Comparison of ENCODE assay signal across 28 cellular contexts in the genomic region with DNA sequence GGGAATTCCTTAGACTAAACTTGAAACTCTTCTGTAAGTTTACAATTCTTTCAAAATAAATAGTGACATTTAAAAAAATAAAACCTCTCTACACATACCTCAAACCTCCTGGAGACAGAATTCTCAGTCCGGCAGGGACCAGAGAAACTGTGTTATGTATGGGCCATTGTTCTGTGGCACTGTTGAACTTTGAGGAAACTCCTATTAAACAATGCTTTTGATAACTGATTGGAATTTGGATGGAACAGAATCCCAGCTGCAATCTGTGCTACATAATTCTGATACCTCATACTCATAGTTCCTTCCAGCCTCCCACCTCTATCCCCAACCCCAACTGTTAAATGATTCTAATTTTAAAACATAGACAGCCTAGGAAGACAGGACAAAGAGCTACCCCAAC.
DNase-seq lines count a peak whose midpoint lies in the region; ATAC-seq, FAIRE-seq and TF ChIP-seq lines count a peak whose summit lies in the region.
"Had no signal": no experiment of that assay in that cellular context is flagged by ENCODE, and none has a peak within 500 bp of the region (broad histone marks: within the 10 kb centered on the region; RNA-seq: fewer than 3 reads in every experiment).

No MANE protein-coding gene starts in this region.

- H2AFZ ChIP-seq in GM12878 (ENCODE audit: control insufficient read depth, low read depth, low read length) (no peak overlapping the region), neural progenitor cell (replicated peaks) (no peak overlapping the region)
- H2AFZ ChIP-seq: GM23248, PC-9 had no signal

- H3K27me3 ChIP-seq in GM12878 (replicated peaks in 1 of 2; ENCODE audit: control insufficient read depth in 2 of 2, insufficient read depth in 2 of 2, low read length in 1 of 2) = no peaks in the 10 kb centered on the region
- H3K27me3 ChIP-seq in neural progenitor cell = no peaks in the 10 kb centered on the region
- H3K27me3 ChIP-seq: BE2C, MG63 had no signal

- FAIRE-seq in GM12878 (lab: Jason Lieb, UNC) = peak; percentile 84
- FAIRE-seq: GM19239 had no signal

- intact Hi-C loops in GM12878 (cut with micrococcal nuclease; ENCODE audit: unreplicated experiment) (no loop called here), posterior cingulate gyrus (cut with DNase I) (no loop called here)

- H3K4me2 ChIP-seq in GM12878 (ENCODE audit: control insufficient read depth, insufficient read depth) = no peak overlapping the region
- H3K4me2 ChIP-seq in neural progenitor cell = peak overlapping the region; percentile 12
- H3K4me2 ChIP-seq: PC-9, SK-N-SH had no signal

- SMC1A ChIA-PET in GM12878 (lab: Charles Lee; ENCODE audit: uncharacterized antibody, unreplicated experiment) = interaction anchor here (1.2 to 1.7 kb wide), 3 partner anchors 9 to 45 kb away, joined by 3 to 10 read pairs (median 7); no protein-coding TSS in a partner anchor

- no peak overlapping the region for H3K4me3 Mint-ChIP-seq in activated T-cell treated with anti-CD3 and anti-CD28 coated beads, Interleukin-2, amount 50 U/mL, for 72 hours
- no peak overlapping the region for H3K4me3 Mint-ChIP-seq in activated T-cell treated with anti-CD3 and anti-CD28 coated beads, Interleukin-2, amount 50 U/mL, for 24 hours
- H3K4me3 Mint-ChIP-seq in neural progenitor cell = no peak overlapping the region
- H3K4me3 Mint-ChIP-seq: CD14-positive monocyte; CD8-positive, alpha-beta memory T cell; H9 had no signal

- H3K79me2 ChIP-seq in GM12878 (ENCODE audit: control insufficient read depth, insufficient read depth, low read length) (no peaks in the 10 kb centered on the region), neural progenitor cell (ENCODE audit: low read depth) (no peaks in the 10 kb centered on the region)

- POLR2A ChIA-PET in GM12878 (lab: Charles Lee) = no interaction called here

- CTCF ChIA-PET in GM12878 (lab: Yijun Ruan, JAX) = interaction anchor here (1.5 kb wide), 1 partner anchor 9 kb away, joined by 12 read pairs; no protein-coding TSS in a partner anchor

- peaks cover 5% of the 10 kb centered on the region for H3K4me1 Mint-ChIP-seq in activated T-cell treated with anti-CD3 and anti-CD28 coated beads, Interleukin-2, amount 50 U/mL, for 72 hours (ENCODE audit: low read depth)
- peaks cover 5% of the 10 kb centered on the region for H3K4me1 Mint-ChIP-seq in activated T-cell treated with anti-CD3 and anti-CD28 coated beads, Interleukin-2, amount 50 U/mL, for 24 hours (ENCODE audit: low read depth)
- peaks cover 34% of the 10 kb centered on the region for H3K4me1 Mint-ChIP-seq in neural progenitor cell
- H3K4me1 Mint-ChIP-seq: CD14-positive monocyte; CD8-positive, alpha-beta memory T cell had no signal

- H3K9ac ChIP-seq in GM12878 (ENCODE audit: control insufficient read depth, insufficient read depth, low read length) (no peak overlapping the region), neural progenitor cell (no peak overlapping the region)
- H3K9ac ChIP-seq: GM23248, SK-N-SH had no signal

- H3K9me3 ChIP-seq in GM12878 (replicated peaks; ENCODE audit: control insufficient read depth, insufficient read depth, low read length) (no peaks in the 10 kb centered on the region), neural progenitor cell (ENCODE audit: low read depth) (no peaks in the 10 kb centered on the region)
- H3K9me3 ChIP-seq: BE2C, MG63, SK-N-SH had no signal

- H3K9me3 Mint-ChIP-seq in activated T-cell treated with anti-CD3 and anti-CD28 coated beads, Interleukin-2, amount 50 U/mL, for 72 hours = no peaks in the 10 kb centered on the region
- no peaks in the 10 kb centered on the region for H3K9me3 Mint-ChIP-seq in activated T-cell treated with anti-CD3 and anti-CD28 coated beads, Interleukin-2, amount 50 U/mL, for 24 hours
- H3K9me3 Mint-ChIP-seq in neural progenitor cell = no peaks in the 10 kb centered on the region
- H3K9me3 Mint-ChIP-seq: CD14-positive monocyte; CD8-positive, alpha-beta memory T cell; H9 had no signal

- H3F3A ChIP-seq in neural progenitor cell (ENCODE audit: low read depth) = no peaks in the 10 kb centered on the region

- ATAC-seq in activated T-cell treated with anti-CD3 and anti-CD28 coated beads, Interleukin-2, amount 50 U/mL, for 72 hours (replicated peaks in 1 of 2) = no peak
- ATAC-seq in GM12878 = no peak
- no peak for ATAC-seq in GM21515 (IDR thresholded peaks at IDR 0.05; ENCODE audit: unreplicated experiment)

- H4K20me1 ChIP-seq in GM12878 (ENCODE audit: control insufficient read depth, insufficient read depth) = no peaks in the 10 kb centered on the region
- H4K20me1 ChIP-seq in neural progenitor cell (ENCODE audit: low read depth) = no peaks in the 10 kb centered on the region

- 100% methylated on average over 1 of the region's 1 CpG for WGBS in GM12878 (ENCODE audit: insufficient coverage, insufficient replicate concordance, low lambda C conversion rate, missing lambda C conversion rate)

- TF ChIP-seq EP300 in GM12878 (IDR thresholded peaks at IDR 0.05; ENCODE audit: borderline replicate concordance in 1 of 2, control insufficient read depth in 1 of 2, low read depth in 2 of 2, low read length in 2 of 2) = no peak

- no peak for DNase-seq in activated T-cell treated with anti-CD3 and anti-CD28 coated beads, Interleukin-2, amount 50 U/mL, for 72 hours
- DNase-seq in activated T-cell treated with anti-CD3 and anti-CD28 coated beads, Interleukin-2, amount 50 U/mL, for 24 hours = no peak
- DNase-seq in GM12878 (ENCODE audit: low read depth, low spot score) (no peak), fibroblast of pulmonary artery (ENCODE audit: low read depth) (peak; percentile 56), neural progenitor cell (ENCODE audit: low spot score) (no peak), activated gamma-delta T cell treated with Interleukin-2 at 50 U/mL for 16 hours (no peak), posterior cingulate gyrus (no peak)
- DNase-seq: BE2C; CD8-positive, alpha-beta memory T cell; DMS153; DND-41; GM23248; H9; KBM-7; MG63; NCI-H2029 treated with DMSO at 0.1 percent for 48 hours; NCI-H446 treated with DMSO at 0.1 percent for 48 hours; NCI-H526; NCI-H82; NK-92 treated with Interleukin-12 subunit alpha and Interleukin-12 subunit beta, amount 100 ng/mL, for 24 hours; PC-9; RPMI8226; SHP77; SK-N-SH had no signal

- H3K27ac ChIP-seq in GM12878 (ENCODE audit: control insufficient read depth, insufficient read depth) = no peak overlapping the region
- H3K27ac ChIP-seq in neural progenitor cell = no peak overlapping the region
- H3K27ac ChIP-seq: 22Rv1, GM23248, PC-9 had no signal

- H3K4me3 ChIP-seq in GM12878 (no peak overlapping the region), fibroblast of pulmonary artery (replicated peaks; ENCODE audit: low read depth, low read length) (no peak overlapping the region), neural progenitor cell (no peak overlapping the region)
- H3K4me3 ChIP-seq: GM23248, MG63, PC-9 had no signal

- BruUV-seq in GM12878 (replicated peaks; lab: Mats Ljungman, UMichigan) = no TSS peak

- RAD21 ChIA-PET in GM12878 (lab: Charles Lee; ENCODE audit: unreplicated experiment) = interaction anchor here (1.4 to 2.0 kb wide), 3 partner anchors 9 to 99 kb away, joined by 5 to 7 read pairs (median 5); no protein-coding TSS in a partner anchor

- no peaks in the 10 kb centered on the region for H3K4me1 ChIP-seq in GM12878 (ENCODE audit: control insufficient read depth, insufficient read depth, low read length)
- H3K4me1 ChIP-seq in neural progenitor cell = peaks cover 25% of the 10 kb centered on the region

- H3K27ac Mint-ChIP-seq in activated T-cell treated with anti-CD3 and anti-CD28 coated beads, Interleukin-2, amount 50 U/mL, for 72 hours = peak overlapping the region; percentile 44
- H3K27ac Mint-ChIP-seq in activated T-cell treated with anti-CD3 and anti-CD28 coated beads, Interleukin-2, amount 50 U/mL, for 24 hours = no peak overlapping the region
- H3K27ac Mint-ChIP-seq in neural progenitor cell = no peak overlapping the region
- H3K27ac Mint-ChIP-seq: CD14-positive monocyte; CD8-positive, alpha-beta memory T cell had no signal

- no peak for TF ChIP-seq CTCF in GM12878 (IDR thresholded peaks at IDR 0.05 in 2 of 3, conservative IDR thresholded peaks at IDR 0.05 in 1 of 3; ENCODE audit: control insufficient read depth in 2 of 3, extremely low read depth in 1 of 3, insufficient read depth in 1 of 3, low read depth in 3 of 3, low read length in 3 of 3)
- no peak for TF ChIP-seq CTCF in fibroblast of pulmonary artery (IDR thresholded peaks at IDR 0.05; ENCODE audit: low read length, missing control alignments)
- no peak for TF ChIP-seq CTCF in neural progenitor cell (IDR thresholded peaks at IDR 0.05)

- TF ChIP-seq RAD21 in GM12878 (IDR thresholded peaks at IDR 0.05; ENCODE audit: insufficient read depth, low read depth, low read length) = no peak

- H3K36me3 ChIP-seq in GM12878 (ENCODE audit: control insufficient read depth in 2 of 2, insufficient read depth in 2 of 2, low read length in 1 of 2) (peaks cover 0 to 1% of the 10 kb centered on the region in 2 experiments; a peak in 1 of 4 replicates), neural progenitor cell (no peaks in the 10 kb centered on the region)
- H3K36me3 ChIP-seq: BE2C had no signal

- in situ Hi-C loops in GM12878 (cut with MboI) = no loop called here

- H3K36me3 Mint-ChIP-seq in activated T-cell treated with anti-CD3 and anti-CD28 coated beads, Interleukin-2, amount 50 U/mL, for 72 hours (ENCODE audit: insufficient read depth in 2 of 2) = peaks cover 0 to 1% of the 10 kb centered on the region in 2 donors
- no peaks in the 10 kb centered on the region for H3K36me3 Mint-ChIP-seq in activated T-cell treated with anti-CD3 and anti-CD28 coated beads, Interleukin-2, amount 50 U/mL, for 24 hours (ENCODE audit: low read depth)
- H3K36me3 Mint-ChIP-seq in neural progenitor cell = peaks cover 7% of the 10 kb centered on the region
- H3K36me3 Mint-ChIP-seq: CD14-positive monocyte; CD8-positive, alpha-beta memory T cell had no signal

- H3K27me3 Mint-ChIP-seq in activated T-cell treated with anti-CD3 and anti-CD28 coated beads, Interleukin-2, amount 50 U/mL, for 72 hours (ENCODE audit: low read depth) = peaks cover 18% of the 10 kb centered on the region
- H3K27me3 Mint-ChIP-seq in activated T-cell treated with anti-CD3 and anti-CD28 coated beads, Interleukin-2, amount 50 U/mL, for 24 hours = peaks cover 2% of the 10 kb centered on the region
- H3K27me3 Mint-ChIP-seq in neural progenitor cell (ENCODE audit: insufficient read depth, low read depth) = peaks cover 4% of the 10 kb centered on the region

- TF ChIP-seq POLR2A in GM12878 (IDR thresholded peaks at IDR 0.05; ENCODE audit: low read depth, low read length) = no peak

TF ChIP-seq in GM12878, 131 proteins besides CTCF, POLR2A, EP300 and RAD21:
- no peak for TF ChIP-seq CHD2 (IDR thresholded peaks at IDR 0.05; ENCODE audit: borderline replicate concordance, low read depth, low read length)
